9 cellular contexts compared by ENCODE assay signal in the genomic region with DNA sequence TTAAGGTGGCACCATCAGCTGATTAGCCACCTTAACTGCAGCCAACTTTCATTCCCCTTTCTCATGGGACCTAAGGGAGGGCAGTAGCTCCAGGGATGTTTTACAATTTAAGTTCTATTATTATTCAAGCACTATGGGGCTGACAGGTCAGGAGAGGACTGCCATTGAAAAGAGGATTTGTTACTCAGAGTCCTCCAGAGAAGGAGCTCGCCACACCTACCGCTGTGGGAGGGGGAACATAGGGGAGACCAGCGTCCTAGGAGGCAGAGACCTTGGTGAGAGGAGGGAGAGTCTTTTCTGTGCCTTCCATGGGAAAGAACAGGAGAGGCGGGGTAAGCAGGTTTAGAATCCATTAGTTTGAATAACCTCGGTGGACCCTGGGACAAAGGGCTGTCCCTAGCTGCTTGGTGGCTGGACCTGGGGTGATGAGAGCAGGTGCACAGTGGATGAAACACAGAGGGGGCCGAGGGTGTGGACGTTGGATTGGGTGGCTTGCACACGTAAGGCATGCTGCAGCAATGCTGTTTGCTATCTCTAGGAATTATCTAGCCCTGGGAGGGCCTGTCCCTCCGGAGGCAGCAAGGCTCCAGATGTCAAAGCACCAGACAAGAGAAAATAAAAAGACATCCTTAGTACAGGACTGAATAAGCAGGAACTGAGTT. TPM values are rescaled to one million over a fixed set of nuclear protein-coding genes. Genes with fewer than 3 reads are reported as not detected.
DNase-seq lines count a peak whose midpoint lies in the region; ATAC-seq and TF ChIP-seq lines count a peak whose summit lies in the region.
"Had no signal": no experiment of that assay in that cellular context is flagged by ENCODE, and none has a peak within 500 bp of the region (broad histone marks: within the 10 kb centered on the region; RNA-seq: fewer than 3 reads in every experiment).

No MANE protein-coding gene starts in this region.

- H3K4me1 Mint-ChIP-seq in activated CD4-positive, alpha-beta T cell treated with anti-CD3 and anti-CD28 coated beads for 36 hours, result peaks cover 88% of the 10 kb centered on the region
- peaks cover 59% of the 10 kb centered on the region for H3K4me1 Mint-ChIP-seq in T-helper 17 cell
- peaks cover 25% of the 10 kb centered on the region for H3K4me1 Mint-ChIP-seq in glutamatergic neuron (ENCODE audit: low read depth, unreplicated experiment)
- peaks cover 78% of the 10 kb centered on the region for H3K4me1 Mint-ChIP-seq in stimulated activated effector memory CD8-positive, alpha-beta T cell treated with anti-CD3 and anti-CD28 coated beads, Interleukin-12 subunit alpha, Interleukin-12 subunit beta, amount 100 ng/mL, for 72 hours

- H3K27ac Mint-ChIP-seq in activated CD4-positive, alpha-beta T cell treated with anti-CD3 and anti-CD28 coated beads for 36 hours, result peak overlapping the region; percentile 100
- peak overlapping the region; percentile 97 for H3K27ac Mint-ChIP-seq in T-helper 17 cell
- H3K27ac Mint-ChIP-seq in glutamatergic neuron (ENCODE audit: unreplicated experiment), result no peak overlapping the region
- H3K27ac Mint-ChIP-seq in stimulated activated effector memory CD8-positive, alpha-beta T cell treated with anti-CD3 and anti-CD28 coated beads, Interleukin-12 subunit alpha, Interleukin-12 subunit beta, amount 100 ng/mL, for 72 hours, result peak overlapping the region; percentile 97

- peak overlapping the region; percentile 76 for H3K4me3 Mint-ChIP-seq in activated CD4-positive, alpha-beta T cell treated with anti-CD3 and anti-CD28 coated beads for 36 hours
- H3K4me3 Mint-ChIP-seq in T-helper 17 cell (peak overlapping the region; percentile 97), glutamatergic neuron (ENCODE audit: unreplicated experiment) (peak overlapping the region; percentile 27)
- peak overlapping the region; percentile 74 for H3K4me3 Mint-ChIP-seq in stimulated activated effector memory CD8-positive, alpha-beta T cell treated with anti-CD3 and anti-CD28 coated beads, Interleukin-12 subunit alpha, Interleukin-12 subunit beta, amount 100 ng/mL, for 72 hours

- no peak for TF ChIP-seq CTCF in glutamatergic neuron (IDR thresholded peaks at IDR 0.05; ENCODE audit: partially characterized antibody, unreplicated experiment)

- POLR2A ChIA-PET in activated CD4-positive, alpha-beta T cell treated with anti-CD3 and anti-CD28 coated beads for 36 hours (lab: Charles Lee), result interaction anchor here (0.7 to 2.0 kb wide), 3 partner anchors 8 to 12 kb away, joined by 3 to 4 read pairs (median 4); no protein-coding TSS in a partner anchor

- H3K9me3 Mint-ChIP-seq in activated CD4-positive, alpha-beta T cell treated with anti-CD3 and anti-CD28 coated beads for 36 hours (ENCODE audit: low read depth), result no peaks in the 10 kb centered on the region
- peaks cover 7% of the 10 kb centered on the region for H3K9me3 Mint-ChIP-seq in glutamatergic neuron (ENCODE audit: unreplicated experiment)
- no peaks in the 10 kb centered on the region for H3K9me3 Mint-ChIP-seq in stimulated activated effector memory CD8-positive, alpha-beta T cell treated with anti-CD3 and anti-CD28 coated beads, Interleukin-12 subunit alpha, Interleukin-12 subunit beta, amount 100 ng/mL, for 72 hours

- peak; percentile 25 for ATAC-seq in activated CD4-positive, alpha-beta T cell treated with anti-CD3 and anti-CD28 coated beads for 36 hours
- ATAC-seq in T-helper 17 cell (no peak), HG02970 (IDR thresholded peaks at IDR 0.05; ENCODE audit: low FRiP score, unreplicated experiment) (no peak)
- ATAC-seq in stimulated activated effector memory CD8-positive, alpha-beta T cell treated with anti-CD3 and anti-CD28 coated beads, Interleukin-12 subunit alpha, Interleukin-12 subunit beta, amount 100 ng/mL, for 72 hours, result no peak

- no peaks in the 10 kb centered on the region for H3K27me3 Mint-ChIP-seq in activated CD4-positive, alpha-beta T cell treated with anti-CD3 and anti-CD28 coated beads for 36 hours
- H3K27me3 Mint-ChIP-seq in T-helper 17 cell (no peaks in the 10 kb centered on the region), glutamatergic neuron (ENCODE audit: unreplicated experiment) (peaks cover 2% of the 10 kb centered on the region)

- H3K36me3 Mint-ChIP-seq in activated CD4-positive, alpha-beta T cell treated with anti-CD3 and anti-CD28 coated beads for 36 hours (ENCODE audit: low read depth), result peaks cover 27% of the 10 kb centered on the region
- peaks cover 2% of the 10 kb centered on the region for H3K36me3 Mint-ChIP-seq in T-helper 17 cell (ENCODE audit: low read depth)
- H3K36me3 Mint-ChIP-seq in glutamatergic neuron (ENCODE audit: unreplicated experiment), result no peaks in the 10 kb centered on the region
- peaks cover 5% of the 10 kb centered on the region for H3K36me3 Mint-ChIP-seq in stimulated activated effector memory CD8-positive, alpha-beta T cell treated with anti-CD3 and anti-CD28 coated beads, Interleukin-12 subunit alpha, Interleukin-12 subunit beta, amount 100 ng/mL, for 72 hours

- intact Hi-C loops in activated CD4-positive, alpha-beta T cell treated with anti-CD3 and anti-CD28 coated beads for 36 hours (cut with DNase I, micrococcal nuclease), result loop anchor here (1.0 to 10.0 kb wide), 3 partner anchors 56 to 236 kb away; no protein-coding TSS in a partner anchor

- DNase-seq in activated CD4-positive, alpha-beta T cell treated with anti-CD3 and anti-CD28 coated beads for 36 hours, result peak; percentile 51
- DNase-seq in activated CD4-positive, alpha-beta T cell treated with anti-CD3 and anti-CD28 coated beads for 4 hours, result no peak
- DNase-seq in T-helper 17 cell, result no peak
- no peak for DNase-seq in glutamatergic neuron
- no peak for DNase-seq in stimulated activated effector memory CD8-positive, alpha-beta T cell treated with anti-CD3 and anti-CD28 coated beads, Interleukin-12 subunit alpha, Interleukin-12 subunit beta, amount 100 ng/mL, for 72 hours (ENCODE audit: low spot score in 2 of 2)
- no peak for DNase-seq in DMS53 (lab: John Stamatoyannopoulos, UW)
- no peak for DNase-seq in NCI-H345 (lab: John Stamatoyannopoulos, UW)

- CTCF ChIA-PET in activated CD4-positive, alpha-beta T cell treated with anti-CD3 and anti-CD28 coated beads for 36 hours (lab: Charles Lee), result interaction anchor here (0.6 to 1.1 kb wide), 2 partner anchors 12 to 18 kb away, joined by 3 read pairs; no protein-coding TSS in a partner anchor

- H3K9me3 ChIP-seq in T-helper 17 cell (ENCODE audit: control insufficient read depth, low read length, poor library complexity, severe bottlenecking), result no peaks in the 10 kb centered on the region

RNA-seq across cellular contexts. Expression of a gene that starts 14.2 kb away (rescaled TPM):
- 10 to 100 TPM; 20.5 to 22.4 TPM for total RNA-seq in activated CD4-positive, alpha-beta T cell treated with anti-CD3 and anti-CD28 coated beads for 36 hours
- 10 to 100 TPM; 28.6 to 36.8 TPM for total RNA-seq in T-helper 17 cell
- total RNA-seq in glutamatergic neuron (ENCODE audit: unreplicated experiment), result not detected
- total RNA-seq: A673 had no signal

Comparison
In these comparisons a context has a peak if more than half of its experiments do, and no peak if none do; other contexts are left out.
1. H3K4me3 Mint-ChIP-seq: peak in every context shown above with its lines; median percentile 97 in T-helper 17 cell; 76 in activated CD4-positive, alpha-beta T cell treated with anti-CD3 and anti-CD28 coated beads for 36 hours; 74 in stimulated activated effector memory CD8-positive, alpha-beta T cell treated with anti-CD3 and anti-CD28 coated beads, Interleukin-12 subunit alpha, Interleukin-12 subunit beta, amount 100 ng/mL, for 72 hours; 27 in glutamatergic neuron.
2. RNA of a gene that starts 14.2 kb away (total RNA-seq): 28.6 to 36.8 TPM in T-helper 17 cell and 20.5 to 22.4 TPM in activated CD4-positive, alpha-beta T cell treated with anti-CD3 and anti-CD28 coated beads for 36 hours; not detected in glutamatergic neuron (single experiment); every median in the first group is over 10 times any median in the second.